Comparison of ENCODE assay signal across 1 cellular context in genomic region chr11:128476031-128476430, GRCh38.
TF ChIP-seq lines count a peak whose summit lies in the region.

No MANE protein-coding gene starts in this region.

TF ChIP-seq in GM12878, 131 proteins besides CTCF, POLR2A, EP300 and RAD21 (continued from another document):
- TF ChIP-seq REST (IDR thresholded peaks at IDR 0.05; ENCODE audit: low read depth, low read length) (no peak), FOXK2 (IDR thresholded peaks at IDR 0.05) (no peak), KDM1A (IDR thresholded peaks at IDR 0.05; ENCODE audit: borderline replicate concordance) (no peak), POU2F2 (IDR thresholded peaks at IDR 0.05; ENCODE audit: borderline replicate concordance, low read depth, low read length) (no peak), RFX5 (IDR thresholded peaks at IDR 0.05; ENCODE audit: low read depth, low read length) (no peak), NFXL1 (IDR thresholded peaks at IDR 0.05; ENCODE audit: borderline replicate concordance) (no peak), SMAD1 (IDR thresholded peaks at IDR 0.05; ENCODE audit: low read depth, partially characterized antibody) (no peak), CHD2 (IDR thresholded peaks at IDR 0.05; ENCODE audit: borderline replicate concordance, low read depth, low read length) (no peak)
